ENCODE assay signal across 19 cellular contexts in the genomic region with DNA sequence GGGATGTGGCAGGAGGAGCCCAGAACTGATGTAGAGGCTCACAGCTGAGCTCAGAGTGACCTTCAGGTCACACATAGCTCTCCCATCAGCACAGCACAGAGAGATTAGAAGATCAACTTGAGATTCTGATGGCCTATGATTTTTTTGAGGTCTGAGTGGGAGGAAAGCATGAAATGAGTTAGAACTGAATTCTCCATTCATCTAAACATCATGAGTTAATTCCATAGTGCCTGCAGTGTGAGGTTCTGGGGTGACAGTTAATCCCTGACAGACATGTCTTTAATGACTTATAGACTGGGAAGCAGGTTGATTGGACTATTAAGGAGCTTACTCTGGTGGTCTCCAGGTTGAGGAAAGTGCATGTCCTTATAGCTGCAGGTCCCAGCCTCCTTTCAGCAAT.
"Had no signal": no experiment of that assay in that cellular context is flagged by ENCODE, and none has a peak within 500 bp of the region (broad histone marks: within the 10 kb centered on the region; RNA-seq: fewer than 3 reads in every experiment).

No MANE protein-coding gene starts in this region.

- H3K27ac Mint-ChIP-seq: dendritic cell treated with granulocyte-macrophage colony-stimulating factor and Interleukin-4, amounts not matched to agents 40 ng/mL and 50 ng/mL, for 4 days; WTC11 had no signal

- H3K27me3 ChIP-seq: suprapubic skin had no signal

- H3K27ac ChIP-seq: prostate gland, skin epidermis, suprapubic skin had no signal

- H3K4me3 ChIP-seq: prostate gland, skin epidermis, suprapubic skin had no signal

- ATAC-seq: right cardiac atrium; SK-N-SH treated with all-trans-retinoic acid at 6 μM for 48 hours; stimulated activated naive CD8-positive, alpha-beta T cell treated with anti-CD3 and anti-CD28 coated beads, Interleukin-15, Interleukin-2, amounts not matched to agents 100 U/mL and 50 U/mL, for 24 hours; WTC11 had no signal

- H3K9me3 Mint-ChIP-seq: activated naive CD4-positive, alpha-beta T cell treated with anti-CD3 and anti-CD28 coated beads, Interleukin-2, amount 50 U/mL, for 24 hours; dendritic cell treated with granulocyte-macrophage colony-stimulating factor and Interleukin-4, amounts not matched to agents 40 ng/mL and 50 ng/mL, for 4 days; nephron; WTC11 had no signal

- H3K9me3 ChIP-seq: prostate gland, suprapubic skin had no signal

- DNase-seq: activated CD4-positive, alpha-beta T cell treated with anti-CD3 and anti-CD28 coated beads, Interleukin-2, amount 50 U/mL, for 1 hour; activated effector memory CD4-positive, alpha-beta T cell treated with Interleukin-2 at 50 U/mL for 16 hours; cerebellar nuclear complex; effector memory CD4-positive, alpha-beta T cell; foreskin melanocyte; mesendoderm; nucleus accumbens; right cardiac atrium; stimulated activated CD4-positive, alpha-beta T cell treated with anti-CD3 and anti-CD28 coated beads, Interleukin-4, amount 100 ng/mL, for 24 hours; stimulated activated naive CD8-positive, alpha-beta T cell treated with anti-CD3 and anti-CD28 coated beads, Interleukin-15, Interleukin-2, amounts not matched to agents 100 U/mL and 50 U/mL, for 24 hours; trophoblast cell had no signal

- H3K36me3 Mint-ChIP-seq: WTC11 had no signal

- H3K27me3 Mint-ChIP-seq: activated naive CD4-positive, alpha-beta T cell treated with anti-CD3 and anti-CD28 coated beads, Interleukin-2, amount 50 U/mL, for 24 hours; dendritic cell treated with granulocyte-macrophage colony-stimulating factor and Interleukin-4, amounts not matched to agents 40 ng/mL and 50 ng/mL, for 4 days had no signal

- H3K36me3 ChIP-seq: prostate gland had no signal

- H3K4me3 Mint-ChIP-seq: activated naive CD4-positive, alpha-beta T cell treated with anti-CD3 and anti-CD28 coated beads, Interleukin-2, amount 50 U/mL, for 24 hours; dendritic cell treated with granulocyte-macrophage colony-stimulating factor and Interleukin-4, amounts not matched to agents 40 ng/mL and 50 ng/mL, for 4 days; nephron; WTC11 had no signal
